Comparison of ENCODE assay signal across 8 cellular contexts in genomic region chr1:27489973-27490741, GRCh38. TPM values are rescaled to one million over a fixed set of nuclear protein-coding genes. Genes with fewer than 3 reads are reported as not detected.
DNase-seq lines count a peak whose midpoint lies in the region; ATAC-seq, FAIRE-seq and TF ChIP-seq lines count a peak whose summit lies in the region.

TSS of gene WASF2 (minus strand) at chr1:27490167. CDS start at chr1:27428890, 61,277 bp downstream.

- H3F3A ChIP-seq in OCI-LY1 (ENCODE audit: insufficient read depth, low read length) = 0 out of 2 replicates have a peak, but pooled peaks cover 6% of the 10 kb centered on the region

- no peak for TF ChIP-seq CTCF in OCI-LY1 (IDR thresholded peaks at IDR 0.05; ENCODE audit: low read length)

- H3K9me2 ChIP-seq in OCI-LY1 (ENCODE audit: low read depth, low read length) = no peaks in the 10 kb centered on the region

- FAIRE-seq in endometrium (lab: Jason Lieb, UNC) = peak; percentile 86

- no peaks in the 10 kb centered on the region for H3K9me3 ChIP-seq in HUES64 (ENCODE audit: insufficient read depth, low read depth, low read length)
- no peaks in the 10 kb centered on the region for H3K9me3 ChIP-seq in OCI-LY1 (ENCODE audit: low read length)
- H3K9me3 ChIP-seq in mesodermal cell (ENCODE audit: control insufficient read depth, low read length) = no peaks in the 10 kb centered on the region

- H2AFZ ChIP-seq in OCI-LY1 (ENCODE audit: low read length) = no peak within 1 kb of the TSS; the same call in 1 of the 2 replicates

- H3K9ac ChIP-seq in HUES64 (ENCODE audit: low read depth, low read length) = peak within 1 kb of the TSS; percentile 95
- peak within 1 kb of the TSS; percentile 98 for H3K9ac ChIP-seq in OCI-LY1 (ENCODE audit: low read length)

- H4K20me1 ChIP-seq in OCI-LY1 (ENCODE audit: insufficient read depth, low read length) = no peaks in the 10 kb centered on the region

- DNase-seq in Caki2 (ENCODE audit: low read depth) = peak; percentile 91
- peak; percentile 95 for DNase-seq in activated CD8-positive, alpha-beta memory T cell treated with anti-CD3 and anti-CD28 coated beads, Interleukin-2, amount 50 U/mL, for 4 hours
- DNase-seq in stimulated activated CD8-positive, alpha-beta memory T cell treated with anti-CD3 and anti-CD28 coated beads, Interleukin-15, amount 100 ng/mL, for 4 hours (ENCODE audit: low read depth in 2 of 2) = peak; percentile 92 to 95

- H3K27me3 ChIP-seq in HUES64 (ENCODE audit: insufficient read depth, low read length) (no peaks in the 10 kb centered on the region), OCI-LY1 (ENCODE audit: insufficient read depth, low read length) (no peaks in the 10 kb centered on the region)

- H3K27ac ChIP-seq in HUES64 (ENCODE audit: low read depth, low read length) = peak within 1 kb of the TSS; percentile 87
- H3K27ac ChIP-seq in OCI-LY1 (ENCODE audit: low read depth, low read length, poor library complexity, severe bottlenecking) = peak within 1 kb of the TSS; percentile 88
- peak within 1 kb of the TSS; percentile 100 for H3K27ac ChIP-seq in mesodermal cell (ENCODE audit: low read depth, low read length, severe bottlenecking)

- H3K4me1 ChIP-seq in HUES64 (ENCODE audit: insufficient read depth, low read length) = peaks cover 13% of the 10 kb centered on the region; the same call in 1 of the 2 replicates
- H3K4me1 ChIP-seq in OCI-LY1 (ENCODE audit: insufficient read depth, low read length, severe bottlenecking) = peaks cover 50% of the 10 kb centered on the region
- H3K4me1 ChIP-seq in mesodermal cell (ENCODE audit: control insufficient read depth, insufficient read depth, low read length, poor library complexity, severe bottlenecking) = peaks cover 11% of the 10 kb centered on the region

- ATAC-seq in GM21447 (IDR thresholded peaks at IDR 0.05; ENCODE audit: unreplicated experiment) = peak; percentile 80

- 4% methylated on average over 50 of the region's 50 CpGs for WGBS in HUES64
- 4 to 6% methylated on average over 38 to 44 of the region's 50 CpGs for WGBS in mesodermal cell (ENCODE audit: insufficient coverage in 2 of 2), 2 experiments

- peaks cover 42% of the 10 kb centered on the region for H3K79me2 ChIP-seq in OCI-LY1 (ENCODE audit: insufficient read depth, low read length)

- peak within 1 kb of the TSS; percentile 99 for H3K4me3 ChIP-seq in HUES64 (ENCODE audit: low read length)
- H3K4me3 ChIP-seq in OCI-LY1 (ENCODE audit: low read depth, low read length, poor library complexity, severe bottlenecking) = peak within 1 kb of the TSS; percentile 97
- peak within 1 kb of the TSS; percentile 92 for H3K4me3 ChIP-seq in mesodermal cell (ENCODE audit: extremely low read depth, insufficient read depth, low read length, poor library complexity, severe bottlenecking)

- in situ Hi-C loops in Caki2 (cut with HindIII; ENCODE audit: low pct_unique_long_range_greater_than_20kb, low sequenced_read_pairs) = no loop called here

- no peaks in the 10 kb centered on the region for H3K36me3 ChIP-seq in HUES64 (ENCODE audit: insufficient read depth, low read length)
- peaks cover 19% of the 10 kb centered on the region for H3K36me3 ChIP-seq in OCI-LY1 (ENCODE audit: insufficient read depth, low read length)
- H3K36me3 ChIP-seq in mesodermal cell (ENCODE audit: control insufficient read depth, insufficient read depth, low read length) = peaks cover 8% of the 10 kb centered on the region

- peak within 1 kb of the TSS; percentile 99 for H3K4me2 ChIP-seq in OCI-LY1 (ENCODE audit: low read length)

RNA-seq across cellular contexts. Expression of gene WASF2, which starts in this region (rescaled TPM):
- 17.3 and 18.7 TPM in 2 replicates for total RNA-seq in Caki2 (2014; rRNA removed; shearing (Covaris generic); ENCODE audit: low replicate concordance)
- polyA plus RNA-seq in HUES64 (2013, experiment 1 of 2) = 39.8 TPM
- polyA plus RNA-seq in HUES64 (2013, experiment 2 of 2) = 49.3 TPM
- polyA plus RNA-seq in mesodermal cell (2013, experiment 1 of 2) = 98.9 TPM
- 92.9 TPM for polyA plus RNA-seq in mesodermal cell (2013, experiment 2 of 2)

Comparison
In these comparisons a context has a peak if more than half of its experiments do, and no peak if none do; other contexts are left out.
1. Peak in every context shown above with its lines: DNase-seq, ATAC-seq, H3K4me3 ChIP-seq and H3K27ac ChIP-seq.